ENCODE assay signal across 8 cellular contexts in genomic region chr17:57255776-57256681, GRCh38. TPM values are rescaled to one million over a fixed set of nuclear protein-coding genes. Genes with fewer than 3 reads are reported as not detected.
DNase-seq lines count a peak whose midpoint lies in the region; ATAC-seq and TF ChIP-seq lines count a peak whose summit lies in the region.

TSS of gene MSI2 (plus strand) at chr17:57256523. CDS start at chr17:57256743, 220 bp downstream.

- peak; percentile 27 for TF ChIP-seq EP300 in neural cell (conservative IDR thresholded peaks at IDR 0.05; ENCODE audit: poor library complexity, severe bottlenecking)

- peaks cover 45% of the 10 kb centered on the region for H3K4me1 Mint-ChIP-seq in stimulated activated naive CD8-positive, alpha-beta T cell treated with anti-CD3 and anti-CD28 coated beads, Interleukin-15, Interleukin-2, amounts not matched to agents 100 ng/mL and 50 ng/mL, for 24 hours (ENCODE audit: low read depth)

- H3K9me2 ChIP-seq in neural cell (ENCODE audit: insufficient read depth, low read length), result no peaks in the 10 kb centered on the region

- peak within 1 kb of the TSS; percentile 74 for H3K9ac ChIP-seq in neural cell (ENCODE audit: low read length)

- peak within 1 kb of the TSS; percentile 69 for H3K4me2 ChIP-seq in neural cell (ENCODE audit: low read length)

- H3K4me1 ChIP-seq in SJCRH30, result peaks cover 13% of the 10 kb centered on the region

- H3K27me3 Mint-ChIP-seq in stimulated activated naive CD8-positive, alpha-beta T cell treated with anti-CD3 and anti-CD28 coated beads, Interleukin-15, Interleukin-2, amounts not matched to agents 100 ng/mL and 50 ng/mL, for 24 hours, result peaks cover 7% of the 10 kb centered on the region

- no peaks in the 10 kb centered on the region for H3K27me3 ChIP-seq in SJCRH30
- H3K27me3 ChIP-seq in neural cell (ENCODE audit: insufficient read depth, low read depth, low read length), result no peaks in the 10 kb centered on the region

- H3K9me3 Mint-ChIP-seq in stimulated activated naive CD8-positive, alpha-beta T cell treated with anti-CD3 and anti-CD28 coated beads, Interleukin-15, Interleukin-2, amounts not matched to agents 100 ng/mL and 50 ng/mL, for 24 hours, result no peaks in the 10 kb centered on the region

- peak within 1 kb of the TSS; percentile 96 for H3K4me3 Mint-ChIP-seq in stimulated activated naive CD8-positive, alpha-beta T cell treated with anti-CD3 and anti-CD28 coated beads, Interleukin-15, Interleukin-2, amounts not matched to agents 100 ng/mL and 50 ng/mL, for 24 hours

- DNase-seq in DMS 273 (lab: John Stamatoyannopoulos, UW; ENCODE audit: unreplicated experiment) (peak; percentile 97), KG1 (lab: John Stamatoyannopoulos, UW) (peak; percentile 31), SJCRH30 (peak; percentile 70 to 73), activated gamma-delta T cell treated with Interleukin-2 at 50 U/mL for 16 hours (peak; percentile 91), fibroblast of the conjunctiva (ENCODE audit: low read depth) (peak; percentile 70)

- H3K79me2 ChIP-seq in neural cell (replicated peaks; ENCODE audit: insufficient read depth, low read length), result peaks cover 40% of the 10 kb centered on the region

- H3K27ac ChIP-seq in SJCRH30, result peak within 1 kb of the TSS; percentile 37
- peak within 1 kb of the TSS; percentile 60 for H3K27ac ChIP-seq in neural cell (ENCODE audit: low read length)

- peak; percentile 24 for TF ChIP-seq RAD21 in neural cell (conservative IDR thresholded peaks at IDR 0.05)

- peaks cover 27% of the 10 kb centered on the region for H3K36me3 Mint-ChIP-seq in stimulated activated naive CD8-positive, alpha-beta T cell treated with anti-CD3 and anti-CD28 coated beads, Interleukin-15, Interleukin-2, amounts not matched to agents 100 ng/mL and 50 ng/mL, for 24 hours (ENCODE audit: low read depth)

- H3F3A ChIP-seq in neural cell (ENCODE audit: insufficient read depth, low read length, poor library complexity, severe bottlenecking), result no peaks in the 10 kb centered on the region

- H3K36me3 ChIP-seq in SJCRH30 (peaks cover 5% of the 10 kb centered on the region), neural cell (ENCODE audit: insufficient read depth, low read length) (no peaks in the 10 kb centered on the region)

- peaks cover 4% of the 10 kb centered on the region; the same call in 1 of the 2 replicates for H3K9me3 ChIP-seq in SJCRH30 (replicated peaks)
- no peaks in the 10 kb centered on the region for H3K9me3 ChIP-seq in neural cell (ENCODE audit: low read length)

- H4K20me1 ChIP-seq in neural cell (ENCODE audit: insufficient read depth), result no peaks in the 10 kb centered on the region

- peak within 1 kb of the TSS; percentile 92 for H3K27ac Mint-ChIP-seq in stimulated activated naive CD8-positive, alpha-beta T cell treated with anti-CD3 and anti-CD28 coated beads, Interleukin-15, Interleukin-2, amounts not matched to agents 100 ng/mL and 50 ng/mL, for 24 hours

- no peak for TF ChIP-seq CTCF in neural cell (IDR thresholded peaks at IDR 0.05; ENCODE audit: poor library complexity, severe bottlenecking)

- H2AFZ ChIP-seq in neural cell (ENCODE audit: low read depth, low read length), result peak within 1 kb of the TSS; percentile 66

- peak within 1 kb of the TSS; percentile 71 for H3K4me3 ChIP-seq in SJCRH30
- H3K4me3 ChIP-seq in neural cell (ENCODE audit: low read length), result peak within 1 kb of the TSS; percentile 71

- peak; percentile 55 for ATAC-seq in GM21717 (IDR thresholded peaks at IDR 0.05; ENCODE audit: unreplicated experiment)

TF ChIP-seq in neural cell, 6 proteins besides CTCF, POLR2A, EP300 and RAD21:
- no peak for TF ChIP-seq POLR2AphosphoS5 (IDR thresholded peaks at IDR 0.05)
- no peak for TF ChIP-seq REST (IDR thresholded peaks at IDR 0.05; ENCODE audit: borderline replicate concordance)
- TF ChIP-seq SMC3 (conservative IDR thresholded peaks at IDR 0.05; ENCODE audit: poor library complexity), result no peak
- TF ChIP-seq MXI1 (conservative IDR thresholded peaks at IDR 0.05; ENCODE audit: poor library complexity, severe bottlenecking), result no peak
- no peak for TF ChIP-seq TAF1 (IDR thresholded peaks at IDR 0.05; ENCODE audit: low read depth)
- no peak for TF ChIP-seq EZH2 (IDR thresholded peaks at IDR 0.05; ENCODE audit: borderline replicate concordance, insufficient read depth, low read length, poor library complexity, severe bottlenecking)

RNA-seq across cellular contexts. Expression of gene MSI2, which starts in this region (rescaled TPM):
- total RNA-seq in SJCRH30 (2014; rRNA removed; shearing (Covaris generic)), result 73.7 and 76.6 TPM in 2 replicates
- polyA plus RNA-seq in neural cell, result 61.4 and 73.2 TPM in 2 replicates
- 153 and 175 TPM in 2 replicates for polyA minus RNA-seq in neural cell

Comparison
In these comparisons a context has a peak if more than half of its experiments do, and no peak if none do; other contexts are left out.
1. Peak in every context shown above with its lines: DNase-seq, ATAC-seq, H3K4me3 ChIP-seq and H3K27ac ChIP-seq.
2. DNase-seq: peak in every context shown above with its lines; median percentile 97 in DMS 273; 91 in activated gamma-delta T cell treated with Interleukin-2 at 50 U/mL for 16 hours; 72 in SJCRH30; 70 in fibroblast of the conjunctiva; 31 in KG1.